Comparison of ENCODE assay signal across 28 cellular contexts in genomic region chr3:38990621-38991020, GRCh38.
"Had no signal": no experiment of that assay in that cellular context is flagged by ENCODE, and none has a peak within 500 bp of the region (broad histone marks: within the 10 kb centered on the region; RNA-seq: fewer than 3 reads in every experiment).

No MANE protein-coding gene starts in this region.

- H3K4me1 ChIP-seq: esophagus muscularis mucosa, gastrocnemius medialis, psoas muscle, right atrium auricular region, vagina had no signal

- H3K27ac Mint-ChIP-seq: activated CD8-positive, alpha-beta T cell treated with anti-CD3 and anti-CD28 coated beads, Interleukin-2, amount 10 ng/mL, durations not matched to agents 7 days and 5 days; activated naive CD4-positive, alpha-beta T cell treated with anti-CD3 and anti-CD28 coated beads, Interleukin-2, amount 50 U/mL, for 72 hours; activated T-helper 17 cell treated with anti-CD3 and anti-CD28 coated beads, Interleukin-2, amount 50 U/mL, for 72 hours; mesothelial cell of epicardium; naive thymus-derived CD8-positive, alpha-beta T cell; type B pancreatic cell had no signal

- H3K4me3 ChIP-seq: esophagus muscularis mucosa, gastrocnemius medialis, lung, ovary, psoas muscle, right atrium auricular region, thoracic aorta, vagina had no signal

- FAIRE-seq: kidney had no signal

- H3K9me3 Mint-ChIP-seq: activated naive CD4-positive, alpha-beta T cell treated with anti-CD3 and anti-CD28 coated beads, Interleukin-2, amount 50 U/mL, for 72 hours; activated T-helper 17 cell treated with anti-CD3 and anti-CD28 coated beads, Interleukin-2, amount 50 U/mL, for 72 hours; mesothelial cell of epicardium; naive thymus-derived CD8-positive, alpha-beta T cell; type B pancreatic cell had no signal

- H3K4me1 Mint-ChIP-seq: activated T-helper 17 cell treated with anti-CD3 and anti-CD28 coated beads, Interleukin-2, amount 50 U/mL, for 72 hours; mesothelial cell of epicardium; naive thymus-derived CD8-positive, alpha-beta T cell had no signal

- H3K36me3 ChIP-seq: esophagus muscularis mucosa, gastrocnemius medialis, neutrophil, ovary, right atrium auricular region, thoracic aorta, vagina had no signal

- H3K27me3 ChIP-seq: gastrocnemius medialis, neutrophil, ovary, right atrium auricular region, vagina had no signal

- H3K4me3 Mint-ChIP-seq: activated CD8-positive, alpha-beta T cell treated with anti-CD3 and anti-CD28 coated beads, Interleukin-2, amount 10 ng/mL, durations not matched to agents 7 days and 5 days; activated T-helper 17 cell treated with anti-CD3 and anti-CD28 coated beads, Interleukin-2, amount 50 U/mL, for 72 hours; mesothelial cell of epicardium; naive thymus-derived CD8-positive, alpha-beta T cell; type B pancreatic cell had no signal

- H3K27ac ChIP-seq: esophagus muscularis mucosa, gastrocnemius medialis, neutrophil, ovary, psoas muscle, right atrium auricular region, thoracic aorta, vagina, VCaP had no signal

- H3K36me3 Mint-ChIP-seq: activated naive CD4-positive, alpha-beta T cell treated with anti-CD3 and anti-CD28 coated beads, Interleukin-2, amount 50 U/mL, for 72 hours; mesothelial cell of epicardium; naive thymus-derived CD8-positive, alpha-beta T cell; type B pancreatic cell had no signal

- H3K9me3 ChIP-seq: esophagus muscularis mucosa, gastrocnemius medialis, neutrophil, ovary, psoas muscle, right atrium auricular region, thoracic aorta, vagina had no signal

- DNase-seq: activated CD4-positive, alpha-beta T cell treated with anti-CD3 and anti-CD28 coated beads, Interleukin-2, amount 50 U/mL, for 1 hour; activated CD4-positive, CD25-positive, alpha-beta regulatory T cell treated with anti-CD3 and anti-CD28 coated beads, Interleukin-2, amount 50 U/mL, for 72 hours; activated CD8-positive, alpha-beta T cell treated with anti-CD3 and anti-CD28 coated beads, Interleukin-2, amount 10 ng/mL, durations not matched to agents 7 days and 5 days; activated T-cell treated with anti-CD3 and anti-CD28 coated beads, Interleukin-2, amount 50 U/mL, for 1 hour; aorta; central memory CD4-positive, alpha-beta T cell; dermis blood vessel endothelial cell; effector CD8-positive, alpha-beta T cell; gastrocnemius medialis; head of caudate nucleus; kidney; naive thymus-derived CD8-positive, alpha-beta T cell; ovary; psoas muscle; stimulated activated CD4-positive, alpha-beta T cell treated with anti-CD3 and anti-CD28 coated beads, Interleukin-4, amount 100 ng/mL, for 24 hours; stimulated activated naive CD4-positive, alpha-beta T cell treated with Interleukin-2 at 50 U/mL for 16 hours; T-helper 2 cell had no signal
